Comparison of ENCODE assay signal across 21 cellular contexts in the genomic region with DNA sequence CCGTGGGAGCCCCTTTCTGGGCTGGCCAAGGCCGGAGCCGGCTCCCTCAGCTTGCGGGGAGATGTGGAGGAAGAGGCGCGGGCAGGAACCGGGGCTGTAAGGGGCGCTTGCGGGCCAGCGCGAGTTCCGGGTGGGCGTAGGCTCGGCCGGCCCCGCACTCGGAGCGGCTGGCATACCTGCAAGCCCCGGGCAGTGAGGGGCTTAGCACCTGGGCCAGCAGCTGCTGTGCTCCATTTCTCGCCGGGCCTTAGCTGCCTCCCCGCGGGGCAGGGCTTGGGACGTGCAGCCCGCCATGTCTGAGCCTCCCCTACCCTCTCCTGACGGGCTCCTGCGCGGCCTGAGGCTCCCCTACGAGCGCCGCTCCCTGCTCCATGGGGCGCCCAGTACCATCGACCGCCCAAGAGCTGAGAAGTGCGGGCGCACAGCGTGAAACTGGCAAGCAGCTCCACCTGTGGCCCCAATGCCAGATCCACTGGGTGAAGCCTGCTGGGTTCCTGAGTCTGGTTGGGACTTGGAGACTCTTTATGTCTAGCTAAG.
DNase-seq lines count a peak whose midpoint lies in the region; ATAC-seq and TF ChIP-seq lines count a peak whose summit lies in the region.
"Had no signal": no experiment of that assay in that cellular context is flagged by ENCODE, and none has a peak within 500 bp of the region (broad histone marks: within the 10 kb centered on the region; RNA-seq: fewer than 3 reads in every experiment).

No MANE protein-coding gene starts in this region.

- no peak for TF ChIP-seq POLR2A in breast epithelium (IDR thresholded peaks at IDR 0.05)

- POLR2A ChIA-PET in T-cell (lab: Charles Lee): interaction anchor here (0.6 to 2.1 kb wide), 15 partner anchors 9 to 1274 kb away, joined by 3 to 26 read pairs (median 6); partner anchors contain the start of genes CDKAL1 (in 1 of the 2) and SOX4 (in 1 of the 2)
- POLR2A ChIA-PET in RWPE1 (lab: Yijun Ruan, JAX; ENCODE audit: low non-redundant PET): no interaction called here

- TF ChIP-seq CTCF in breast epithelium (IDR thresholded peaks at IDR 0.05) (no peak), RWPE1 (conservative IDR thresholded peaks at IDR 0.05; ENCODE audit: low read depth) (no peak)

- CTCF ChIA-PET in activated naive CD4-positive, alpha-beta T cell treated with anti-CD3 and anti-CD28 coated beads, Interleukin-2, amount 10 ng/mL, durations not matched to agents 7 days and 5 days (lab: Charles Lee): interaction anchor here (0.6 to 2.3 kb wide), 7 partner anchors 24 to 209 kb away, joined by 3 to 10 read pairs (median 5); no protein-coding TSS in a partner anchor
- CTCF ChIA-PET in T-cell (lab: Charles Lee): interaction anchor here (0.6 to 2.1 kb wide), 9 partner anchors 23 to 215 kb away, joined by 3 to 19 read pairs (median 7); partner anchors contain the start of genes CDKAL1 (in 1 of the 2) and E2F3 (in 1 of the 2)
- CTCF ChIA-PET in RWPE1 (lab: Yijun Ruan, JAX): no interaction called here

- peaks cover 8% of the 10 kb centered on the region for H3K27me3 Mint-ChIP-seq in activated naive CD4-positive, alpha-beta T cell treated with anti-CD3 and anti-CD28 coated beads, Interleukin-2, amount 10 ng/mL, durations not matched to agents 7 days and 5 days
- H3K27me3 Mint-ChIP-seq in T-cell: no peaks in the 10 kb centered on the region
- H3K27me3 Mint-ChIP-seq in dendritic cell treated with granulocyte-macrophage colony-stimulating factor and Interleukin-4, amounts not matched to agents 40 ng/mL and 50 ng/mL, for 4 days: peaks cover 3% of the 10 kb centered on the region
- H3K27me3 Mint-ChIP-seq in activated T-helper 1 cell treated with anti-CD3 and anti-CD28 coated beads, Interleukin-12 subunit alpha, Interleukin-12 subunit beta, Interleukin-2, Interleukin-4 antibody, amounts not matched to agents 30 ng/mL and 10 ng/mL and 1 ng/mL, durations not matched to agents 14 hours and 24 hours and 36 hours (ENCODE audit: insufficient read depth): no peaks in the 10 kb centered on the region

- DNase-seq in activated naive CD4-positive, alpha-beta T cell treated with anti-CD3 and anti-CD28 coated beads, Interleukin-2, amount 10 ng/mL, durations not matched to agents 7 days and 5 days: peak; percentile 26
- DNase-seq in activated naive CD4-positive, alpha-beta T cell treated with Interleukin-2 at 50 U/mL for 16 hours: no peak
- DNase-seq in T-cell (peak in 1 of 34 experiments; percentile 3), breast epithelium (ENCODE audit: low spot score in 2 of 2) (no peak), RWPE1 (ENCODE audit: low spot score) (no peak)
- DNase-seq in activated T-helper 1 cell treated with anti-CD3 and anti-CD28 coated beads, Interleukin-12 subunit alpha, Interleukin-12 subunit beta, Interleukin-2, Interleukin-4 antibody, amounts not matched to agents 30 ng/mL and 10 ng/mL and 1 ng/mL, durations not matched to agents 14 hours and 24 hours and 36 hours (ENCODE audit: low spot score): no peak
- DNase-seq: activated gamma-delta T cell, aorta, cerebellar nuclear complex, DMS53, foreskin melanocyte, NCI-H69, pancreas, right cardiac atrium, SIG-M5 had no signal

- H3K36me3 ChIP-seq in breast epithelium: no peaks in the 10 kb centered on the region
- H3K36me3 ChIP-seq: pancreas, suprapubic skin, vagina had no signal

- H3K4me1 ChIP-seq in breast epithelium: no peaks in the 10 kb centered on the region
- H3K4me1 ChIP-seq: pancreas, suprapubic skin, vagina had no signal

- H3K9me3 ChIP-seq in breast epithelium: no peaks in the 10 kb centered on the region
- H3K9me3 ChIP-seq: pancreas, suprapubic skin, vagina had no signal

- no peaks in the 10 kb centered on the region for H3K27me3 ChIP-seq in breast epithelium
- H3K27me3 ChIP-seq: pancreas, suprapubic skin, vagina had no signal

- H3K9me3 Mint-ChIP-seq in activated naive CD4-positive, alpha-beta T cell treated with anti-CD3 and anti-CD28 coated beads, Interleukin-2, amount 10 ng/mL, durations not matched to agents 7 days and 5 days: peaks cover 17% of the 10 kb centered on the region
- no peaks in the 10 kb centered on the region for H3K9me3 Mint-ChIP-seq in T-cell
- H3K9me3 Mint-ChIP-seq in dendritic cell treated with granulocyte-macrophage colony-stimulating factor and Interleukin-4, amounts not matched to agents 40 ng/mL and 50 ng/mL, for 4 days: no peaks in the 10 kb centered on the region
- H3K9me3 Mint-ChIP-seq in activated T-helper 1 cell treated with anti-CD3 and anti-CD28 coated beads, Interleukin-12 subunit alpha, Interleukin-12 subunit beta, Interleukin-2, Interleukin-4 antibody, amounts not matched to agents 30 ng/mL and 10 ng/mL and 1 ng/mL, durations not matched to agents 14 hours and 24 hours and 36 hours: peaks cover 3% of the 10 kb centered on the region

- H3K4me3 Mint-ChIP-seq in activated naive CD4-positive, alpha-beta T cell treated with anti-CD3 and anti-CD28 coated beads, Interleukin-2, amount 10 ng/mL, durations not matched to agents 7 days and 5 days: peak overlapping the region; percentile 81
- peak overlapping the region in 2 of 3 donors; percentile 87 to 88 for H3K4me3 Mint-ChIP-seq in T-cell
- peak overlapping the region; percentile 46 for H3K4me3 Mint-ChIP-seq in dendritic cell treated with granulocyte-macrophage colony-stimulating factor and Interleukin-4, amounts not matched to agents 40 ng/mL and 50 ng/mL, for 4 days
- no peak overlapping the region for H3K4me3 Mint-ChIP-seq in activated T-helper 1 cell treated with anti-CD3 and anti-CD28 coated beads, Interleukin-12 subunit alpha, Interleukin-12 subunit beta, Interleukin-2, Interleukin-4 antibody, amounts not matched to agents 30 ng/mL and 10 ng/mL and 1 ng/mL, durations not matched to agents 14 hours and 24 hours and 36 hours

- peaks cover 10% of the 10 kb centered on the region for H3K36me3 Mint-ChIP-seq in activated naive CD4-positive, alpha-beta T cell treated with anti-CD3 and anti-CD28 coated beads, Interleukin-2, amount 10 ng/mL, durations not matched to agents 7 days and 5 days
- no peaks in the 10 kb centered on the region for H3K36me3 Mint-ChIP-seq in T-cell
- H3K36me3 Mint-ChIP-seq in dendritic cell treated with granulocyte-macrophage colony-stimulating factor and Interleukin-4, amounts not matched to agents 40 ng/mL and 50 ng/mL, for 4 days (ENCODE audit: low read depth): no peaks in the 10 kb centered on the region
- peaks cover 1% of the 10 kb centered on the region for H3K36me3 Mint-ChIP-seq in activated T-helper 1 cell treated with anti-CD3 and anti-CD28 coated beads, Interleukin-12 subunit alpha, Interleukin-12 subunit beta, Interleukin-2, Interleukin-4 antibody, amounts not matched to agents 30 ng/mL and 10 ng/mL and 1 ng/mL, durations not matched to agents 14 hours and 24 hours and 36 hours (ENCODE audit: low read depth)

- H3K27ac Mint-ChIP-seq in activated naive CD4-positive, alpha-beta T cell treated with anti-CD3 and anti-CD28 coated beads, Interleukin-2, amount 10 ng/mL, durations not matched to agents 7 days and 5 days: peak overlapping the region; percentile 99
- H3K27ac Mint-ChIP-seq in T-cell: peak overlapping the region; percentile 93 to 97
- H3K27ac Mint-ChIP-seq in dendritic cell treated with granulocyte-macrophage colony-stimulating factor and Interleukin-4, amounts not matched to agents 40 ng/mL and 50 ng/mL, for 4 days: peak overlapping the region; percentile 86
- H3K27ac Mint-ChIP-seq in activated T-helper 1 cell treated with anti-CD3 and anti-CD28 coated beads, Interleukin-12 subunit alpha, Interleukin-12 subunit beta, Interleukin-2, Interleukin-4 antibody, amounts not matched to agents 30 ng/mL and 10 ng/mL and 1 ng/mL, durations not matched to agents 14 hours and 24 hours and 36 hours: no peak overlapping the region

- H3K4me1 Mint-ChIP-seq in activated naive CD4-positive, alpha-beta T cell treated with anti-CD3 and anti-CD28 coated beads, Interleukin-2, amount 10 ng/mL, durations not matched to agents 7 days and 5 days: peaks cover 20% of the 10 kb centered on the region
- peaks cover 18 to 28% (median 24%) of the 10 kb centered on the region in 3 donors for H3K4me1 Mint-ChIP-seq in T-cell
- peaks cover 30% of the 10 kb centered on the region for H3K4me1 Mint-ChIP-seq in dendritic cell treated with granulocyte-macrophage colony-stimulating factor and Interleukin-4, amounts not matched to agents 40 ng/mL and 50 ng/mL, for 4 days (ENCODE audit: low read depth)
- peaks cover 17% of the 10 kb centered on the region for H3K4me1 Mint-ChIP-seq in activated T-helper 1 cell treated with anti-CD3 and anti-CD28 coated beads, Interleukin-12 subunit alpha, Interleukin-12 subunit beta, Interleukin-2, Interleukin-4 antibody, amounts not matched to agents 30 ng/mL and 10 ng/mL and 1 ng/mL, durations not matched to agents 14 hours and 24 hours and 36 hours (ENCODE audit: low read depth)

- intact Hi-C loops in dendritic cell treated with granulocyte-macrophage colony-stimulating factor and Interleukin-4, amounts not matched to agents 40 ng/mL and 50 ng/mL, for 4 days (cut with micrococcal nuclease): no loop called here
- intact Hi-C loops in activated T-helper 1 cell treated with anti-CD3 and anti-CD28 coated beads, Interleukin-12 subunit alpha, Interleukin-12 subunit beta, Interleukin-2, Interleukin-4 antibody, amounts not matched to agents 30 ng/mL and 10 ng/mL and 1 ng/mL, durations not matched to agents 14 hours and 24 hours and 36 hours (cut with micrococcal nuclease): loop anchor here (1.0 to 2.0 kb wide), 2 partner anchors 28 to 82 kb away; partner anchors contain the start of gene E2F3
- intact Hi-C loops in breast epithelium (cut with DNase I; ENCODE audit: low total_unique reads): no loop called here

- no peak overlapping the region for H3K4me3 ChIP-seq in breast epithelium
- H3K4me3 ChIP-seq: lung, pancreas, vagina had no signal

- no peak for ATAC-seq in T-cell (replicated peaks in 1 of 4)
- no peak for ATAC-seq in GM21367 (IDR thresholded peaks at IDR 0.05; ENCODE audit: unreplicated experiment)

- H3K27ac ChIP-seq in breast epithelium (no peak overlapping the region), RWPE1 (no peak overlapping the region)
- H3K27ac ChIP-seq: suprapubic skin, vagina, VCaP had no signal
